ENCODE assay signal across 7 cellular contexts in genomic region chr16:31179153-31179746, GRCh38. TPM values are rescaled to one million over a fixed set of nuclear protein-coding genes. Genes with fewer than 3 reads are reported as not detected.
DNase-seq lines count a peak whose midpoint lies in the region; ATAC-seq and TF ChIP-seq lines count a peak whose summit lies in the region.

No MANE protein-coding gene starts in this region.

- H3K4me3 ChIP-seq in HL-60 (replicated peaks; ENCODE audit: insufficient read depth, low read length) (peak overlapping the region; percentile 74), mucosa of descending colon (peak overlapping the region; percentile 40)

- no peak for TF ChIP-seq CTCF in HL-60 (IDR thresholded peaks at IDR 0.05; ENCODE audit: insufficient read depth, low read length)
- no peak for TF ChIP-seq CTCF in mucosa of descending colon (IDR thresholded peaks at IDR 0.05)

- DNase-seq in HL-60 (ENCODE audit: low read depth in 1 of 2, low spot score in 1 of 2) (no peak), caudate nucleus (lab: John Stamatoyannopoulos, UW) (no peak), mucosa of descending colon (no peak), KBM-7 (no peak), SW 1271 (lab: John Stamatoyannopoulos, UW) (no peak), NCI-H82 (lab: John Stamatoyannopoulos, UW) (no peak)

- in situ Hi-C loops in KBM-7 (cut with MboI; ENCODE audit: low pct_unique_long_range_greater_than_20kb, low sequenced_read_pairs) = no loop called here

- ATAC-seq in GM19438 (IDR thresholded peaks at IDR 0.05; ENCODE audit: low read depth, unreplicated experiment) (peak; percentile 1), mucosa of descending colon (peak; percentile 3)

- H3K4me1 ChIP-seq in mucosa of descending colon (ENCODE audit: low read depth) = peaks cover 24% of the 10 kb centered on the region

- intact Hi-C loops in mucosa of descending colon (cut with DNase I, micrococcal nuclease) = no loop called here

- no peaks in the 10 kb centered on the region for H3K9me3 ChIP-seq in mucosa of descending colon

- no peaks in the 10 kb centered on the region for H3K27me3 ChIP-seq in HL-60 (ENCODE audit: insufficient read depth, poor library complexity, severe bottlenecking)

- H3K36me3 ChIP-seq in mucosa of descending colon (ENCODE audit: low read depth) = no peaks in the 10 kb centered on the region

- H3K27ac ChIP-seq in HL-60 (replicated peaks) (peak overlapping the region; percentile 100), caudate nucleus (ENCODE audit: low read depth, low read length) (peak overlapping the region; percentile 100)

RNA-seq across cellular contexts. Expression of gene FUS, which starts 0.7 kb away (rescaled TPM):
- 100 to 1,000 TPM; 167 to 264 (median 189) TPM for total RNA-seq in mucosa of descending colon

RNA-seq across cellular contexts. Expression of gene PYCARD, which starts 23.3 kb away (rescaled TPM):
- 10 to 100 TPM; 39.2 to 63.4 (median 63.1) TPM for total RNA-seq in mucosa of descending colon

RNA-seq across cellular contexts. Expression of gene PRSS36, which starts 29.4 kb away (rescaled TPM):
- 10 to 100 TPM in 1 of 3 donors, 1 to 10 TPM in 2; 8.2 to 10.2 (median 9.5) TPM for total RNA-seq in mucosa of descending colon

RNA-seq across cellular contexts. Expression of gene TRIM72, which starts 34.7 kb away (rescaled TPM):
- total RNA-seq in mucosa of descending colon = under 1 TPM in 1 of 3 donors, not detected in 2; 0.02 TPM

RNA-seq across cellular contexts. Expression of gene PYDC1, which starts 37.7 kb away (rescaled TPM):
- not detected for total RNA-seq in mucosa of descending colon
